ENCODE assay signal across 16 cellular contexts in genomic region chr7:38448076-38448475, GRCh38.
DNase-seq lines count a peak whose midpoint lies in the region; TF ChIP-seq lines count a peak whose summit lies in the region.
"Had no signal": no experiment of that assay in that cellular context is flagged by ENCODE, and none has a peak within 500 bp of the region (broad histone marks: within the 10 kb centered on the region; RNA-seq: fewer than 3 reads in every experiment).

No MANE protein-coding gene starts in this region.

- no peak for TF ChIP-seq CTCF in fibroblast of the aortic adventitia (IDR thresholded peaks at IDR 0.05; ENCODE audit: insufficient read depth, low read length)
- no peak for TF ChIP-seq CTCF in A673 (conservative IDR thresholded peaks at IDR 0.05; ENCODE audit: low read depth, low read length)
- TF ChIP-seq CTCF in tibial nerve (IDR thresholded peaks at IDR 0.05): no peak

- POLR2A ChIA-PET in A673 (lab: Charles Lee; ENCODE audit: low non-redundant PET): no interaction called here

- TF ChIP-seq EP300 in tibial nerve (IDR thresholded peaks at IDR 0.05): no peak

- H3K4me3 ChIP-seq in fibroblast of the aortic adventitia (ENCODE audit: low read depth, low read length) (no peak overlapping the region), SJCRH30 (no peak overlapping the region), A673 (ENCODE audit: low read depth, low read length, poor library complexity, severe bottlenecking) (no peak overlapping the region), tibial nerve (no peak overlapping the region)
- H3K4me3 ChIP-seq: BLaER1 had no signal

- intact Hi-C loops in A673 (cut with micrococcal nuclease; ENCODE audit: unreplicated experiment): no loop called here

- H3K4me1 ChIP-seq in SJCRH30 (no peaks in the 10 kb centered on the region), A673 (ENCODE audit: insufficient read depth, low read length, poor library complexity, severe bottlenecking) (no peaks in the 10 kb centered on the region), tibial nerve (peaks cover 0 to 9% (median 0%) of the 10 kb centered on the region in 4 donors)
- H3K4me1 ChIP-seq: BLaER1 had no signal

- H3K9me3 ChIP-seq in SJCRH30 (replicated peaks) (no peaks in the 10 kb centered on the region), A673 (ENCODE audit: low read depth, low read length, poor library complexity, severe bottlenecking) (no peaks in the 10 kb centered on the region), tibial nerve (no peaks in the 10 kb centered on the region)
- H3K9me3 ChIP-seq: BLaER1 had no signal

- 59 to 61% methylated on average over 2 of the region's 2 CpGs for WGBS in tibial nerve, 2 donors

- H3K27me3 ChIP-seq in SJCRH30 (no peaks in the 10 kb centered on the region), A673 (replicated peaks; ENCODE audit: insufficient read depth, low read depth, low read length, poor library complexity) (peaks cover 7% of the 10 kb centered on the region), tibial nerve (no peaks in the 10 kb centered on the region)
- H3K27me3 ChIP-seq: BLaER1 had no signal

- H3K27ac ChIP-seq in SJCRH30 (no peak overlapping the region), A673 (ENCODE audit: low read depth, low read length, poor library complexity, severe bottlenecking) (no peak overlapping the region), tibial nerve (no peak overlapping the region)
- H3K27ac ChIP-seq: BLaER1 had no signal

- TF ChIP-seq POLR2A in tibial nerve (IDR thresholded peaks at IDR 0.05): no peak

- H3K36me3 ChIP-seq in SJCRH30 (no peaks in the 10 kb centered on the region), A673 (ENCODE audit: insufficient read depth, low read length, poor library complexity, severe bottlenecking) (no peaks in the 10 kb centered on the region), tibial nerve (no peaks in the 10 kb centered on the region)
- H3K36me3 ChIP-seq: BLaER1 had no signal

- CTCF ChIA-PET in A673 (lab: Charles Lee): no interaction called here

- peak; percentile 31 for DNase-seq in A172 (ENCODE audit: low spot score)
- DNase-seq in EH (ENCODE audit: low read depth): peak; percentile 20
- peak; percentile 50 for DNase-seq in astrocyte of the hippocampus (ENCODE audit: low read depth, low spot score)
- DNase-seq in fibroblast of the aortic adventitia (ENCODE audit: low read depth): peak; percentile 4
- DNase-seq in SKM-1 treated with dmso at 0.1 percent for 144 hours (lab: John Stamatoyannopoulos, UW; ENCODE audit: unreplicated experiment): no peak
- DNase-seq in SJCRH30: no peak
- DNase-seq in A673 (ENCODE audit: low spot score): no peak
- DNase-seq in tibial nerve (ENCODE audit: low spot score in 2 of 2): no peak
- DNase-seq: ACHN, DMS 273 treated with DMSO at 0.1 percent for 48 hours, NCI-H1048, NCI-H146, NCI-H2107, NCI-H774, SHP77 had no signal

- no TSS peak for BruUV-seq in A673 (replicated peaks; lab: Mats Ljungman, UMichigan)

Comparison
In these comparisons a context has a peak if more than half of its experiments do, and no peak if none do; other contexts are left out.
1. DNase-seq: peak in A172 (single experiment), EH (single experiment), astrocyte of the hippocampus (single experiment) and fibroblast of the aortic adventitia (single experiment); none in SKM-1 treated with dmso at 0.1 percent for 144 hours (single experiment), SJCRH30 (0 of 2), A673 (single experiment) and tibial nerve (0 of 2).